8 cellular contexts compared by ENCODE assay signal in the genomic region with DNA sequence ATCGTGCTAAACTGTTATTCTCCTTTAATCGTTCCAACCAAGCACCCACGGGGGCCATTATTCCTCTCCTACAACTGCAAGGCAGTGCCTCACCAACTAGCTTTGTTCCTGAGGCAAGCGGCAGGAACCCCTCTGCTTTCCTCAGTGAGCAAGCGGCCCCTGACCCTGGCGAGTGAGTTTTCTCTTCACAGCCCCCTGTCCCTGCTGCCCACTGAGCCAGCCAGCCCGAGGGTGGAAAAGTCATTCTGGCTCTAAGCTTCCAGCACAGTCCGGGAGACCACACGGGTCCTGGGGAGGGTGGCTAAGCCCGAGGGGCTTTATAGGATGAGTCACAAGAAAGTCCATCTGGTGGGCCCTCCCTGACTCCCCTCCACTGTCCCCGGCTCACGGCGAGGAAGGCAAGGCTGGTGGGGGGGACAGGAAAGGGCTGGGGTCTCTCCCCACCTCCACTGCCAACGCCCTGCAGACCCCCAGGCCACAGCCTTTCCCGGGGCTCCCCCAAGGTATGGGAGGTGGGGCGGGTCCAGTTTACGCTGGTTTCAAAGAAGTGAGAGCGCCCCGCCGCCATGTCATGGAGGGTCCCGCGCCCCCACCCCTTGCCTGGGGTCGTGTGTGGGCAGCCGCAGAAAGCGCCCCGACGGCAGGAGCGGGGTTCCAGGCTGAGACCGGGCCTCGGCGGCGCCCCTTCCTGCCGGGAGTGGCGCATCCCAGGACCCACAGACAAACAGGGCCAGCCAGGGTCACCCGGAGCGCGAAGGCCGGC. TPM values are rescaled to one million over a fixed set of nuclear protein-coding genes. Genes with fewer than 3 reads are reported as not detected.
A peak's percentile ranks its signal among the peaks of the same experiment; 100 is the strongest.
DNase-seq lines count a peak whose midpoint lies in the region; ATAC-seq, FAIRE-seq and TF ChIP-seq lines count a peak whose summit lies in the region.

No MANE protein-coding gene starts in this region.

- peak overlapping the region; percentile 96 for H3K9ac ChIP-seq in mesenchymal stem cell (ENCODE audit: low read length)

- peaks cover 2% of the 10 kb centered on the region for H3K79me1 ChIP-seq in mesenchymal stem cell (replicated peaks; ENCODE audit: low read length, poor library complexity, severe bottlenecking)

- H3K4me3 ChIP-seq in breast epithelium, result peak overlapping the region; percentile 77 to 98 (median 81)
- peak overlapping the region; percentile 89 to 94 for H3K4me3 ChIP-seq in mesenchymal stem cell (ENCODE audit: insufficient read depth in 1 of 2, low read depth in 1 of 2, low read length in 2 of 2)

- TF ChIP-seq CTCF in breast epithelium (IDR thresholded peaks at IDR 0.05), result no peak

- peak overlapping the region; percentile 98 for H4K8ac ChIP-seq in mesenchymal stem cell (ENCODE audit: low read length)

- peak overlapping the region; percentile 81 to 89 for H3K14ac ChIP-seq in mesenchymal stem cell (ENCODE audit: low read length in 2 of 2)

- no peak for TF ChIP-seq POLR2A in breast epithelium (IDR thresholded peaks at IDR 0.05)
- no peak for TF ChIP-seq POLR2A in GM12891 (IDR thresholded peaks at IDR 0.05; ENCODE audit: low read depth, low read length)

- H2BK5ac ChIP-seq in mesenchymal stem cell (ENCODE audit: low read depth, low read length, poor library complexity, severe bottlenecking), result no peak overlapping the region

- H3K27me3 ChIP-seq in breast epithelium (peaks cover 1 to 4% of the 10 kb centered on the region in 2 donors), mesenchymal stem cell (ENCODE audit: control insufficient read depth in 1 of 2, insufficient read depth in 1 of 2, low read length in 2 of 2) (peaks cover 10 to 16% of the 10 kb centered on the region in 2 experiments)

- H3K36me3 ChIP-seq in breast epithelium (no peaks in the 10 kb centered on the region), mesenchymal stem cell (ENCODE audit: control insufficient read depth in 1 of 2, insufficient read depth in 2 of 2, low read depth in 1 of 2, low read length in 2 of 2) (peaks cover 23 to 42% of the 10 kb centered on the region in 2 experiments)

- peak overlapping the region; percentile 54 for H2AFZ ChIP-seq in mesenchymal stem cell (ENCODE audit: low read depth, low read length)

- H3K4me1 ChIP-seq in breast epithelium, result peaks cover 5 to 15% of the 10 kb centered on the region in 2 donors
- H3K4me1 ChIP-seq in mesenchymal stem cell (ENCODE audit: control insufficient read depth, insufficient read depth, low read depth, low read length), result peaks cover 33% of the 10 kb centered on the region

- no peak for DNase-seq in breast epithelium (ENCODE audit: low spot score in 2 of 2)
- DNase-seq in mesenchymal stem cell, result peak; percentile 48
- no peak for DNase-seq in UCSD-AML1 (lab: John Stamatoyannopoulos, UW; ENCODE audit: unreplicated experiment)
- no peak for DNase-seq in GM12891 (ENCODE audit: insufficient read length, low spot score)
- no peak for DNase-seq in kidney tubule cell (ENCODE audit: low spot score)
- no peak for DNase-seq in hippocampal formation (lab: John Stamatoyannopoulos, UW)

- H3K27ac ChIP-seq in breast epithelium (peak overlapping the region; percentile 93 to 95), mesenchymal stem cell (ENCODE audit: low read length, poor library complexity, severe bottlenecking) (peak overlapping the region; percentile 59)

- H4K91ac ChIP-seq in mesenchymal stem cell (ENCODE audit: low read length), result peak overlapping the region; percentile 97

- H3K18ac ChIP-seq in mesenchymal stem cell (ENCODE audit: low read depth in 1 of 2, low read length in 2 of 2), result peak overlapping the region; percentile 71 to 96

- peak overlapping the region; percentile 86 for H2AK5ac ChIP-seq in mesenchymal stem cell (ENCODE audit: low read length, severe bottlenecking)

- intact Hi-C loops in breast epithelium (cut with DNase I; ENCODE audit: low total_unique reads), result no loop called here

- H3K23ac ChIP-seq in mesenchymal stem cell (ENCODE audit: low read length in 2 of 2), result peak overlapping the region; percentile 43 to 99

- H2BK15ac ChIP-seq in mesenchymal stem cell (ENCODE audit: low read depth, poor library complexity, severe bottlenecking), result peak overlapping the region; percentile 86

- peak overlapping the region in 1 of 2 experiments; percentile 21 for H2BK12ac ChIP-seq in mesenchymal stem cell (ENCODE audit: low read length in 2 of 2)

- no peaks in the 10 kb centered on the region for H3K9me3 ChIP-seq in breast epithelium
- no peaks in the 10 kb centered on the region for H3K9me3 ChIP-seq in mesenchymal stem cell (ENCODE audit: control insufficient read depth, low read length)

- no peak for FAIRE-seq in GM12891 (lab: Jason Lieb, UNC)

- 8% methylated on average over 32 of the region's 38 CpGs for WGBS in mesenchymal stem cell

- H3K4ac ChIP-seq in mesenchymal stem cell (ENCODE audit: low read depth in 1 of 2, low read length in 2 of 2), result peak overlapping the region; percentile 95 to 99

- peak overlapping the region; percentile 64 for H2BK120ac ChIP-seq in mesenchymal stem cell (ENCODE audit: low read depth, low read length)

- ATAC-seq in GM18508 (IDR thresholded peaks at IDR 0.05; ENCODE audit: insufficient read depth, unreplicated experiment) (peak; percentile 1), HG03571 (IDR thresholded peaks at IDR 0.05; ENCODE audit: unreplicated experiment) (peak; percentile 2)

- H3K4me2 ChIP-seq in mesenchymal stem cell (ENCODE audit: low read length, poor library complexity, severe bottlenecking), result peak overlapping the region; percentile 96

TF ChIP-seq in GM12891, 5 proteins besides CTCF, POLR2A, EP300 and RAD21:
- TF ChIP-seq POU2F2 (IDR thresholded peaks at IDR 0.05; ENCODE audit: low read depth, low read length), result no peak
- no peak for TF ChIP-seq PAX5 (IDR thresholded peaks at IDR 0.05; ENCODE audit: insufficient read depth, low read length, severe bottlenecking)
- TF ChIP-seq POLR2AphosphoS5 (IDR thresholded peaks at IDR 0.05; ENCODE audit: low read depth, low read length), result no peak
- no peak for TF ChIP-seq TAF1 (IDR thresholded peaks at IDR 0.05; ENCODE audit: low read depth, low read length)

RNA-seq across cellular contexts. Expression of a gene that starts 45.0 kb away (rescaled TPM):
- total RNA-seq in breast epithelium, result 1 to 10 TPM in 2 of 3 donors, under 1 TPM in 1; 0.16 to 2.6 (median 1.2) TPM
- polyA plus RNA-seq in mesenchymal stem cell (2013, experiment 1 of 2), result 0.14 TPM
- 0.10 TPM for polyA plus RNA-seq in mesenchymal stem cell (2013, experiment 2 of 2)
- 0.73 TPM for polyA plus RNA-seq in GM12891 (2012; ENCODE audit: low read depth, missing spikeins)
